ENCODE assay signal across 11 cellular contexts in genomic region chr11:34154059-34154875, GRCh38. TPM values are rescaled to one million over a fixed set of nuclear protein-coding genes. Genes with fewer than 3 reads are reported as not detected.
DNase-seq lines count a peak whose midpoint lies in the region; ATAC-seq and TF ChIP-seq lines count a peak whose summit lies in the region.
"Had no signal": no experiment of that assay in that cellular context is flagged by ENCODE, and none has a peak within 500 bp of the region (broad histone marks: within the 10 kb centered on the region; RNA-seq: fewer than 3 reads in every experiment).

No MANE protein-coding gene starts in this region.

- H3K4me3 Mint-ChIP-seq in CD14-positive monocyte: no peak overlapping the region

- no peak for TF ChIP-seq CTCF in CD14-positive monocyte (IDR thresholded peaks at IDR 0.05)

- DNase-seq in CD14-positive monocyte (ENCODE audit: low spot score) (peak; percentile 53), dermis blood vessel endothelial cell (no peak)
- DNase-seq in activated CD4-positive, alpha-beta T cell treated with anti-CD3 and anti-CD28 coated beads for 4 hours: no peak
- DNase-seq in activated naive CD4-positive, alpha-beta T cell (lab: John Stamatoyannopoulos, UW): no peak
- DNase-seq in activated CD4-positive, alpha-beta T cell treated with anti-CD3 and anti-CD28 coated beads for 1 hour: no peak
- DNase-seq: brain microvascular endothelial cell had no signal

- peak overlapping the region; percentile 75 for H3K27ac ChIP-seq in cingulate gyrus (ENCODE audit: low read depth, low read length)
- H3K27ac ChIP-seq: brain microvascular endothelial cell, SJSA1 had no signal

- peak overlapping the region in 2 of 7 donors; percentile 3 to 13 for H3K27ac Mint-ChIP-seq in CD14-positive monocyte

- no peaks in the 10 kb centered on the region for H3K9me3 Mint-ChIP-seq in CD14-positive monocyte
- H3K9me3 Mint-ChIP-seq: CD8-positive, alpha-beta memory T cell had no signal

- peaks cover 23 to 29% of the 10 kb centered on the region in 2 donors for H3K36me3 Mint-ChIP-seq in CD14-positive monocyte

- peaks cover 0 to 2% (median 0%) of the 10 kb centered on the region in 3 donors for H3K27me3 Mint-ChIP-seq in CD14-positive monocyte (ENCODE audit: low read depth in 3 of 3)
- H3K27me3 Mint-ChIP-seq: CD8-positive, alpha-beta memory T cell had no signal

- H3K4me1 Mint-ChIP-seq in CD14-positive monocyte: peaks cover 32% of the 10 kb centered on the region

- peak; percentile 73 for ATAC-seq in GM19452 (IDR thresholded peaks at IDR 0.05; ENCODE audit: unreplicated experiment)
- peak; percentile 54 for ATAC-seq in HG03175 (IDR thresholded peaks at IDR 0.05; ENCODE audit: unreplicated experiment)

- intact Hi-C loops in CD14-positive monocyte (cut with micrococcal nuclease): no loop called here

RNA-seq across cellular contexts. Expression of gene NAT10, which starts 48.8 kb away (rescaled TPM):
- polyA plus RNA-seq in CD14-positive monocyte: 10 to 100 TPM; 10.1 to 13.3 TPM
- 12.1 and 28.1 TPM in 2 replicates for total RNA-seq in dermis blood vessel endothelial cell
